ENCODE assay signal across 8 cellular contexts in the genomic region with DNA sequence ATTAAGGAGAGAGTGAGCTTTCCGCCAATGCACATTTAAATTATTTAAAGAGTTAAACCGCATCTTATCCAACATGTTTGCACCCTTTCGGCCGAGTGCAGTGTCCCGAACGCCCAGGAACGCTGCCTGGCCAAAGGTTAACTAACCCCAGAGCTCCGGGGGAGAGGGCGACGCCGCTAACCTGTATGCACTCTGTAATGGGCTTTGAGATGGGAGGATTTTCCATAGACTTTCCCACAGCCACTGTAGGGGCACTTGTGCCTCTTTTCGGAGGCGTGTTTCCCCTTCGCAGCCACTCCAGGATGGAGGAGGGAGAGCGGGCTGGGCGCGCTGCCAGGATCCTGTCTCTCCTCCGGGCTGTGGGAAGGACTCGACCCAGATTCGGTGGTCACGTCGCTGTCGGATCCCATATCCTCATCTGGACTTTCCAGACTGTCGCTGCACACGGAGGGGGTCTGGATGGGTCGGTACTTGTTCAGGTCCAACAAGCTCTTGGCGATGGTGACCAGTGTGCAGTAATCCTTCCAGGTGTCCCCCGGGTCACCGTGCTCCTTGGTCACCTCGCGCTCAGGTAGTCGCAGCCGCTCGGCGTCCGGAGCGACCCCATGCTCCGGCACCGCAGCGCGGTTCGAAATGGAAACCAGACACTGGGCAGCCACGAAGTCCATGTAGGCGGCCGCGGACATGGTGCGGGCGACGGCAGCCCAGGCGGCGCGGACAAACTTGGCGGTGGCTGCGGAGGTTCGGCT. TPM values are rescaled to one million over a fixed set of nuclear protein-coding genes. Genes with fewer than 3 reads are reported as not detected.
DNase-seq lines count a peak whose midpoint lies in the region; ATAC-seq, FAIRE-seq and TF ChIP-seq lines count a peak whose summit lies in the region.

No MANE protein-coding gene starts in this region.

- no peaks in the 10 kb centered on the region for H3K79me2 ChIP-seq in keratinocyte (ENCODE audit: control insufficient read depth, insufficient read depth, low read length)

- intact Hi-C loops in activated CD4-positive, alpha-beta T cell treated with anti-CD3 and anti-CD28 coated beads for 36 hours (cut with DNase I, micrococcal nuclease): loop anchor here (1.0 to 10.0 kb wide), 13 partner anchors 7 to 1952 kb away; a partner anchor contains a TSS

- peak overlapping the region; percentile 89 for H2AFZ ChIP-seq in keratinocyte (ENCODE audit: control insufficient read depth, low read length)

- TF ChIP-seq CTCF in keratinocyte (optimal IDR thresholded peaks at IDR 0.05 in 1 of 3, IDR thresholded peaks at IDR 0.05 in 1 of 3, conservative IDR thresholded peaks at IDR 0.05 in 1 of 3; ENCODE audit: extremely low read depth in 1 of 3, insufficient read depth in 2 of 3, low read length in 3 of 3): no peak

- H3K27ac Mint-ChIP-seq in activated CD4-positive, alpha-beta T cell treated with anti-CD3 and anti-CD28 coated beads for 36 hours: peak overlapping the region; percentile 98

- H3K27me3 ChIP-seq in keratinocyte (ENCODE audit: control insufficient read depth, extremely low read depth, insufficient read depth, low read length): no peaks in the 10 kb centered on the region
- no peaks in the 10 kb centered on the region for H3K27me3 ChIP-seq in small intestine (ENCODE audit: control insufficient read depth in 2 of 2, insufficient read depth in 2 of 2, low read length in 2 of 2)

- no peaks in the 10 kb centered on the region for H3K9me3 Mint-ChIP-seq in activated CD4-positive, alpha-beta T cell treated with anti-CD3 and anti-CD28 coated beads for 36 hours (ENCODE audit: low read depth)

- ATAC-seq in activated CD4-positive, alpha-beta T cell treated with anti-CD3 and anti-CD28 coated beads for 36 hours: no peak
- no peak for ATAC-seq in HG02885 (IDR thresholded peaks at IDR 0.05; ENCODE audit: poor library complexity, unreplicated experiment)

- H3K4me1 ChIP-seq in keratinocyte (ENCODE audit: control insufficient read depth, extremely low read depth, insufficient read depth, low read length): peaks cover 20% of the 10 kb centered on the region
- peaks cover 0 to 5% of the 10 kb centered on the region in 2 donors for H3K4me1 ChIP-seq in small intestine (ENCODE audit: control insufficient read depth in 2 of 2, insufficient read depth in 1 of 2, low read depth in 1 of 2, low read length in 1 of 2)

- H3K4me3 ChIP-seq in keratinocyte (ENCODE audit: control insufficient read depth in 2 of 3, extremely low read depth in 1 of 3, insufficient read depth in 2 of 3, low read depth in 1 of 3, low read length in 3 of 3): peak overlapping the region; percentile 68 to 89 (median 88)
- peak overlapping the region; percentile 83 to 85 for H3K4me3 ChIP-seq in small intestine (ENCODE audit: low read depth in 1 of 2, low read length in 2 of 2)

- POLR2A ChIA-PET in activated CD4-positive, alpha-beta T cell treated with anti-CD3 and anti-CD28 coated beads for 36 hours (lab: Charles Lee): interaction anchor here (0.7 to 3.7 kb wide), 4 partner anchors 8 to 151 kb away, joined by 3 to 29 read pairs (median 6); no protein-coding TSS in a partner anchor

- H3K27ac ChIP-seq in cingulate gyrus (ENCODE audit: low read depth, low read length) (peak overlapping the region; percentile 98), keratinocyte (ENCODE audit: control insufficient read depth, insufficient read depth, low read length) (peak overlapping the region; percentile 93), small intestine (ENCODE audit: low read depth in 1 of 2, low read length in 1 of 2) (peak overlapping the region; percentile 100)

- peak overlapping the region; percentile 99 for H3K4me3 Mint-ChIP-seq in activated CD4-positive, alpha-beta T cell treated with anti-CD3 and anti-CD28 coated beads for 36 hours

- H3K4me1 Mint-ChIP-seq in activated CD4-positive, alpha-beta T cell treated with anti-CD3 and anti-CD28 coated beads for 36 hours: peaks cover 40% of the 10 kb centered on the region

- H3K36me3 ChIP-seq in keratinocyte (ENCODE audit: control insufficient read depth in 2 of 2, extremely low read depth in 1 of 2, insufficient read depth in 2 of 2, low read length in 2 of 2): no peaks in the 10 kb centered on the region
- no peaks in the 10 kb centered on the region for H3K36me3 ChIP-seq in small intestine (ENCODE audit: control insufficient read depth in 2 of 2, insufficient read depth in 2 of 2, low read length in 2 of 2)

- no peaks in the 10 kb centered on the region for H4K20me1 ChIP-seq in keratinocyte (ENCODE audit: control insufficient read depth, extremely low read depth, insufficient read depth, low read length)

- WGBS in small intestine, 3 donors: 0 to 1% (median 0%) methylated on average over 50 to 55 of the region's 55 CpGs

- no peaks in the 10 kb centered on the region for H3K9me1 ChIP-seq in keratinocyte (ENCODE audit: control insufficient read depth, extremely low read depth, insufficient read depth, low read length)

- H3K27me3 Mint-ChIP-seq in activated CD4-positive, alpha-beta T cell treated with anti-CD3 and anti-CD28 coated beads for 36 hours: no peaks in the 10 kb centered on the region

- peak overlapping the region; percentile 94 for H3K9ac ChIP-seq in keratinocyte (ENCODE audit: control insufficient read depth, extremely low read depth, insufficient read depth, low read length)

- FAIRE-seq in keratinocyte (lab: Jason Lieb, UNC) (no peak), small intestine (lab: Jason Lieb, UNC) (no peak)

- peaks cover 17% of the 10 kb centered on the region for H3K36me3 Mint-ChIP-seq in activated CD4-positive, alpha-beta T cell treated with anti-CD3 and anti-CD28 coated beads for 36 hours (ENCODE audit: low read depth)

- DNase-seq in NCI-H1417 (lab: John Stamatoyannopoulos, UW) (peak; percentile 72 to 81 (median 81)), NCI-H1417 treated with DMSO at 0.1 percent for 48 hours (lab: John Stamatoyannopoulos, UW) (no peak), NCI-H1092 (lab: John Stamatoyannopoulos, UW) (peak; percentile 45), keratinocyte (ENCODE audit: low read depth, low spot score) (no peak), small intestine (peak; percentile 75)
- peak; percentile 66 for DNase-seq in activated CD4-positive, alpha-beta T cell treated with anti-CD3 and anti-CD28 coated beads for 36 hours

- H3K4me2 ChIP-seq in keratinocyte (ENCODE audit: control insufficient read depth, extremely low read depth, insufficient read depth, low read depth, low read length): peak overlapping the region; percentile 87

- dilution Hi-C loops in keratinocyte (cut with MboI; ENCODE audit: extremely low pct_ligation_motif_present, low sequenced_read_pairs): no loop called here

- CTCF ChIA-PET in activated CD4-positive, alpha-beta T cell treated with anti-CD3 and anti-CD28 coated beads for 36 hours (lab: Charles Lee): interaction anchor here (1.1 kb wide), 1 partner anchor 10 kb away, joined by 3 read pairs; no protein-coding TSS in a partner anchor

- H3K9me3 ChIP-seq in keratinocyte (ENCODE audit: control insufficient read depth, low read depth, low read length): no peaks in the 10 kb centered on the region
- no peaks in the 10 kb centered on the region for H3K9me3 ChIP-seq in small intestine (ENCODE audit: control insufficient read depth, low read depth)

RNA-seq across cellular contexts. Expression of a gene that starts 1.6 kb away (rescaled TPM):
- total RNA-seq in activated CD4-positive, alpha-beta T cell treated with anti-CD3 and anti-CD28 coated beads for 36 hours: 10 to 100 TPM; 20.2 to 22.3 TPM
- polyA plus RNA-seq in keratinocyte (2.4 to 4.5 TPM (median 3.0 TPM) in 3 replicates), small intestine (10 to 100 TPM; 15.2 to 33.7 (median 16.8) TPM)
- polyA plus RNA-seq in keratinocyte (2011; ENCODE audit: low read depth): 2.4 TPM
- 2.2 and 3.4 TPM in 2 replicates for polyA plus RNA-seq in keratinocyte (2011; cell fraction: cytosol; rRNA removed)
- polyA plus RNA-seq in keratinocyte (2011; cell fraction: nucleus; rRNA removed): 3.3 and 3.6 TPM in 2 replicates
- 2.3 and 4.8 TPM in 2 replicates for polyA plus RNA-seq in keratinocyte (2012; ENCODE audit: low replicate concordance)
- polyA minus RNA-seq in keratinocyte: 1.4 to 2.3 TPM (median 2.2 TPM) in 3 replicates
- polyA minus RNA-seq in keratinocyte (2011; cell fraction: cytosol; rRNA and poly(A)+ RNA removed): 2.9 TPM
- 2.8 and 3.9 TPM in 2 replicates for polyA minus RNA-seq in keratinocyte (2011; cell fraction: nucleus; rRNA and poly(A)+ RNA removed)

Comparison
In these comparisons a context has a peak if more than half of its experiments do, and no peak if none do; other contexts are left out.
1. DNase-seq: peak in NCI-H1417 (3 of 3), NCI-H1092 (single experiment), activated CD4-positive, alpha-beta T cell treated with anti-CD3 and anti-CD28 coated beads for 36 hours (single experiment) and small intestine (single experiment); none in NCI-H1417 treated with DMSO at 0.1 percent for 48 hours (single experiment) and keratinocyte (single experiment).
2. Peak in every context shown above with its lines, with median percentiles within 50 percentile points of each other: H3K27ac ChIP-seq.